1 cellular context compared by ENCODE assay signal in genomic region chr12:124652661-124653060, GRCh38.
TF ChIP-seq lines count a peak whose summit lies in the region.

No MANE protein-coding gene starts in this region.

TF ChIP-seq in GM23338, 12 proteins besides CTCF, POLR2A, EP300 and RAD21 (continued from another document):
- TF ChIP-seq ZNF462 (CRISPR knock-in tag; IDR thresholded peaks at IDR 0.05) = no peak
- no peak for TF ChIP-seq NANOG (IDR thresholded peaks at IDR 0.05; ENCODE audit: borderline replicate concordance)
- TF ChIP-seq POLR2AphosphoS5 (IDR thresholded peaks at IDR 0.05; ENCODE audit: low read depth) = no peak
- TF ChIP-seq REST (IDR thresholded peaks at IDR 0.05; ENCODE audit: unreplicated experiment) = no peak
- TF ChIP-seq EZH2 (IDR thresholded peaks at IDR 0.05; ENCODE audit: low read depth, unreplicated experiment) = no peak
- TF ChIP-seq STAT1 (IDR thresholded peaks at IDR 0.05; ENCODE audit: unreplicated experiment) = no peak
- TF ChIP-seq EZH2phosphoT487 (IDR thresholded peaks at IDR 0.05; ENCODE audit: unreplicated experiment) = no peak
- TF ChIP-seq ZNF114 (CRISPR knock-in tag; IDR thresholded peaks at IDR 0.05) = no peak
- TF ChIP-seq ETS1 (IDR thresholded peaks at IDR 0.05) = no peak
